17 cellular contexts compared by ENCODE assay signal in the genomic region with DNA sequence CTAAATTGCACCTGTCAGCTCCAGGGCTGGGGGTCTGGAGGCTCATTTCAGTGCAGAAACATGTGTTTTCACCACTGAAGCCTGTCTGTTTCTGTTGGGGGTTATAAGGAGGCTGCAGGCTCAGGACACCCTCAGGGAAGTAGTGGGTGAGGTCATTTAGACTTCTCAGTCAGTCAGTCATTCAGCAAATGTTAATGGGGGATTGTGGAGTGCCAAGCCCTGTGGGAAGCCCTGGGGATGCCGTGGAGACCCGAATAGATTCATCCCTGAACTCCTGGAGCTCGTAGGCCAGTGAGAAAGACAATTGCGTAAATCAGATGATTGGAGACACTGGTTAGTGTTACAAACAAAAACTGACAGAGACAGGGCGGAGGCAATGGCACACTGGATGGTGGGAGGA. TPM values are rescaled to one million over a fixed set of nuclear protein-coding genes. Genes with fewer than 3 reads are reported as not detected.
DNase-seq lines count a peak whose midpoint lies in the region; ATAC-seq and TF ChIP-seq lines count a peak whose summit lies in the region.
"Had no signal": no experiment of that assay in that cellular context is flagged by ENCODE, and none has a peak within 500 bp of the region (broad histone marks: within the 10 kb centered on the region; RNA-seq: fewer than 3 reads in every experiment).

No MANE protein-coding gene starts in this region.

- in situ Hi-C loops in GM23248 (cut with MboI): no loop called here

- H3K9me3 Mint-ChIP-seq in glutamatergic neuron (ENCODE audit: unreplicated experiment) (peaks cover 15% of the 10 kb centered on the region), endothelial cell (ENCODE audit: unreplicated experiment) (no peaks in the 10 kb centered on the region)
- H3K9me3 Mint-ChIP-seq: CD4-positive, CD25-positive, alpha-beta regulatory T cell had no signal

- no peaks in the 10 kb centered on the region for H3F3A ChIP-seq in GM23248 (ENCODE audit: insufficient read depth)

- H3K36me3 ChIP-seq in H7 (replicated peaks; ENCODE audit: control insufficient read depth, insufficient read depth, low read length) (no peaks in the 10 kb centered on the region), GM23248 (ENCODE audit: low read depth) (no peaks in the 10 kb centered on the region)
- H3K36me3 ChIP-seq: BLaER1 treated with 17β-estradiol and CSF1 and Interleukin-3, amounts not matched to agents 10 nM and 100 nM had no signal

- H3K4me2 ChIP-seq in GM23248 (ENCODE audit: unreplicated experiment): no peak overlapping the region
- H3K4me2 ChIP-seq: BLaER1 treated with 17β-estradiol and CSF1 and Interleukin-3, amounts not matched to agents 10 nM and 100 nM had no signal

- H3K79me2 ChIP-seq in GM23248 (ENCODE audit: insufficient read depth): no peaks in the 10 kb centered on the region

- H3K9me2 ChIP-seq in GM23248 (ENCODE audit: insufficient read depth): no peaks in the 10 kb centered on the region

- WGBS in GM23248 (ENCODE audit: low coverage in 1 of 2, low lambda C conversion rate in 2 of 2, missing lambda C conversion rate in 2 of 2), 2 experiments: 62 to 68% methylated on average over 5 of the region's 5 CpGs

- H3K9ac ChIP-seq in GM23248: no peak overlapping the region
- H3K9ac ChIP-seq: BLaER1 treated with 17β-estradiol and CSF1 and Interleukin-3, amounts not matched to agents 10 nM and 100 nM had no signal

- peak overlapping the region; percentile 24 for H3K27ac Mint-ChIP-seq in T-helper 17 cell
- H3K27ac Mint-ChIP-seq in glutamatergic neuron (ENCODE audit: unreplicated experiment): peak overlapping the region; percentile 41
- H3K27ac Mint-ChIP-seq in endothelial cell (ENCODE audit: unreplicated experiment): no peak overlapping the region

- H3K4me1 Mint-ChIP-seq in T-helper 17 cell: peaks cover 10% of the 10 kb centered on the region
- peaks cover 28% of the 10 kb centered on the region for H3K4me1 Mint-ChIP-seq in glutamatergic neuron (ENCODE audit: low read depth, unreplicated experiment)
- H3K4me1 Mint-ChIP-seq in endothelial cell (ENCODE audit: unreplicated experiment): peaks cover 6% of the 10 kb centered on the region

- H4K20me1 ChIP-seq in GM23248 (ENCODE audit: insufficient read depth): no peaks in the 10 kb centered on the region

- no peaks in the 10 kb centered on the region for H3K4me1 ChIP-seq in GM23248 (ENCODE audit: insufficient read depth)
- H3K4me1 ChIP-seq: BLaER1 treated with 17β-estradiol and CSF1 and Interleukin-3, amounts not matched to agents 10 nM and 100 nM had no signal

- H3K27me3 ChIP-seq in H7 (ENCODE audit: control insufficient read depth, insufficient read depth, low read length): no peaks in the 10 kb centered on the region
- H3K27me3 ChIP-seq in GM23248 (replicated peaks; ENCODE audit: insufficient read depth): no peaks in the 10 kb centered on the region
- H3K27me3 ChIP-seq: BLaER1 treated with 17β-estradiol and CSF1 and Interleukin-3, amounts not matched to agents 10 nM and 100 nM had no signal

- H3K9me3 ChIP-seq in T-helper 17 cell (ENCODE audit: control insufficient read depth, low read length, poor library complexity, severe bottlenecking) (no peaks in the 10 kb centered on the region), GM23248 (ENCODE audit: low read depth) (no peaks in the 10 kb centered on the region)

- no peak overlapping the region for H3K27ac ChIP-seq in GM23248
- H3K27ac ChIP-seq: BLaER1 treated with 17β-estradiol and CSF1 and Interleukin-3, amounts not matched to agents 10 nM and 100 nM had no signal

- H3K27me3 Mint-ChIP-seq in T-helper 17 cell: no peaks in the 10 kb centered on the region
- peaks cover 13% of the 10 kb centered on the region for H3K27me3 Mint-ChIP-seq in glutamatergic neuron (ENCODE audit: unreplicated experiment)
- peaks cover 7% of the 10 kb centered on the region for H3K27me3 Mint-ChIP-seq in endothelial cell (ENCODE audit: unreplicated experiment)
- H3K27me3 Mint-ChIP-seq: CD4-positive, CD25-positive, alpha-beta regulatory T cell had no signal

- H3K4me3 ChIP-seq in H7 (ENCODE audit: insufficient read depth, low read depth, low read length) (no peak overlapping the region), GM23248 (no peak overlapping the region)
- H3K4me3 ChIP-seq: BLaER1 treated with 17β-estradiol and CSF1 and Interleukin-3, amounts not matched to agents 10 nM and 100 nM; GM12878; K562 had no signal

- no peak overlapping the region for H2AFZ ChIP-seq in GM23248

- H3K36me3 Mint-ChIP-seq in T-helper 17 cell (ENCODE audit: low read depth): peaks cover 2% of the 10 kb centered on the region
- no peaks in the 10 kb centered on the region for H3K36me3 Mint-ChIP-seq in glutamatergic neuron (ENCODE audit: unreplicated experiment)
- H3K36me3 Mint-ChIP-seq in endothelial cell (ENCODE audit: low read depth, unreplicated experiment): no peaks in the 10 kb centered on the region

- no peak for ATAC-seq in T-helper 17 cell
- ATAC-seq: GM12878, K562 had no signal

- DNase-seq in H7 (peak; percentile 52), T-helper 17 cell (no peak), glutamatergic neuron (no peak), endothelial cell (ENCODE audit: low spot score) (no peak), NCI-H2227 (lab: John Stamatoyannopoulos, UW; ENCODE audit: unreplicated experiment) (no peak), GM23248 (no peak), cerebellum (ENCODE audit: low spot score) (no peak)
- DNase-seq: ACHN; Calu3; CD4-positive, CD25-positive, alpha-beta regulatory T cell; DMS 273 treated with DMSO at 0.1 percent for 48 hours; HCEC 1CT had no signal

- no peak for TF ChIP-seq CTCF in glutamatergic neuron (IDR thresholded peaks at IDR 0.05; ENCODE audit: partially characterized antibody, unreplicated experiment)
- no peak for TF ChIP-seq CTCF in endothelial cell (IDR thresholded peaks at IDR 0.05; ENCODE audit: unreplicated experiment)

- H3K4me3 Mint-ChIP-seq in T-helper 17 cell: no peak overlapping the region
- H3K4me3 Mint-ChIP-seq in glutamatergic neuron (ENCODE audit: unreplicated experiment): no peak overlapping the region
- no peak overlapping the region for H3K4me3 Mint-ChIP-seq in endothelial cell (ENCODE audit: unreplicated experiment)
- H3K4me3 Mint-ChIP-seq: CD4-positive, CD25-positive, alpha-beta regulatory T cell had no signal

RNA-seq across cellular contexts. Expression of a gene that starts 19.2 kb away (rescaled TPM):
- 26.2 and 29.6 TPM in 2 replicates for total RNA-seq in H7 (2014; rRNA removed; shearing (Covaris generic))
- 10 to 100 TPM; 19.9 to 21.1 TPM for total RNA-seq in T-helper 17 cell
- 6.0 TPM for total RNA-seq in glutamatergic neuron (ENCODE audit: unreplicated experiment)
- total RNA-seq in endothelial cell (ENCODE audit: unreplicated experiment): 4.2 TPM
- total RNA-seq in GM23248 (2014; rRNA removed; shearing (Covaris generic)): 17.5 and 19.0 TPM in 2 replicates
- 22.4 and 22.9 TPM in 2 replicates for polyA plus RNA-seq in GM23248 (2016; fragmentation: Nextera tagmentation; extraction: Ambion mirVana)
- 8.1 TPM for total RNA-seq in cerebellum

RNA-seq across cellular contexts. Expression of a gene that starts 31.0 kb away (rescaled TPM):
- 57.8 and 65.1 TPM in 2 replicates for total RNA-seq in H7 (2014; rRNA removed; shearing (Covaris generic))
- total RNA-seq in T-helper 17 cell: not detected
- total RNA-seq in glutamatergic neuron (ENCODE audit: unreplicated experiment): 0.59 TPM
- 0.77 TPM for total RNA-seq in endothelial cell (ENCODE audit: unreplicated experiment)
- total RNA-seq in GM23248 (2014; rRNA removed; shearing (Covaris generic)): not detected in 2 replicates
- polyA plus RNA-seq in GM23248 (2016; fragmentation: Nextera tagmentation; extraction: Ambion mirVana): not detected in 2 replicates
- 0.54 TPM for total RNA-seq in cerebellum
- total RNA-seq: A172; Calu3; CD4-positive, CD25-positive, alpha-beta regulatory T cell; Daoy; GM12878; K562 had no signal
- polyA plus RNA-seq: CD4-positive, CD25-positive, alpha-beta regulatory T cell; GM12878; K562 had no signal

Comparison
In these comparisons a context has a peak if more than half of its experiments do, and no peak if none do; other contexts are left out.
1. RNA of a gene that starts 31.0 kb away (total RNA-seq): 57.8 to 65.1 TPM in H7; 0.77 TPM in endothelial cell (single experiment), 0.59 TPM in glutamatergic neuron (single experiment), 0.54 TPM in cerebellum (single experiment), not detected in T-helper 17 cell and not detected in GM23248; every median in the first group is over 10 times any median in the second.